ENCODE assay signal across 13 cellular contexts in the genomic region with DNA sequence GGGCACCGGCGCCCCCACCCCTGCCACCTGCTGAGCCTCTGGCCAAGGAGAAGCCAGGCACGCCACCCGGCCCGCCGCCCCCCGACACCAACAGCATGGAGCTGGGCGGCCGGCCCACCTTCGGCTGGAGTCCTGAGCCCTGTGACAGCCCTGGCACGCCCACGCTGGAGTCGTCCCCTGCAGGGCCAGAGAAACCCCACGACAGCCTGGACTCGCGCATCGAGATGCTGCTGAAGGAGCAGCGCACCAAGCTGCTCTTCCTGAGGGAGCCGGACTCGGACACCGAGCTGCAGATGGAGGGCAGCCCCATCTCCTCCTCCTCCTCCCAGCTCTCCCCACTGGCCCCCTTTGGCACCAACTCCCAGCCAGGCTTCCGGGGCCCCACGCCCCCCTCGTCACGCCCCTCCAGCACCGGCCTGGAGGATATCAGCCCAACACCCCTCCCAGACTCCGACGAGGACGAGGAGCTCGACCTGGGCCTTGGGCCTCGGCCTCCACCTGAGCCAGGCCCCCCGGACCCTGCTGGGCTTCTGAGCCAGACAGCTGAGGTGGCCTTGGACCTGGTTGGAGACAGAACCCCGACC. TPM values are rescaled to one million over a fixed set of nuclear protein-coding genes. Genes with fewer than 3 reads are reported as not detected.
DNase-seq lines count a peak whose midpoint lies in the region; ATAC-seq and TF ChIP-seq lines count a peak whose summit lies in the region.
"Had no signal": no experiment of that assay in that cellular context is flagged by ENCODE, and none has a peak within 500 bp of the region (broad histone marks: within the 10 kb centered on the region; RNA-seq: fewer than 3 reads in every experiment).

No MANE protein-coding gene starts in this region.

- no TSS peak for BruUV-seq in PC-9 (replicated peaks; lab: Mats Ljungman, UMichigan)

- peaks cover 43% of the 10 kb centered on the region for H4K20me1 ChIP-seq in PC-9 (ENCODE audit: insufficient read depth)

- H3K9me3 Mint-ChIP-seq in activated T-cell treated with anti-CD3 and anti-CD28 coated beads, Interleukin-2, amount 50 U/mL, for 72 hours = no peaks in the 10 kb centered on the region
- H3K9me3 Mint-ChIP-seq: type B pancreatic cell had no signal

- H3F3A ChIP-seq in PC-9 (ENCODE audit: insufficient read depth, low read depth) = peaks cover 13% of the 10 kb centered on the region; the same call in 1 of the 2 replicates

- peaks cover 67% of the 10 kb centered on the region for H3K4me1 Mint-ChIP-seq in activated T-cell treated with anti-CD3 and anti-CD28 coated beads, Interleukin-2, amount 50 U/mL, for 72 hours (ENCODE audit: low read depth)

- peak overlapping the region; percentile 92 for H3K4me2 ChIP-seq in PC-9
- H3K4me2 ChIP-seq in skeletal muscle satellite cell (ENCODE audit: low read length) = peak overlapping the region; percentile 95

- H2AFZ ChIP-seq in PC-9 = no peak overlapping the region

- CTCF ChIA-PET in PC-9 (lab: Charles Lee) = interaction anchor here (0.7 to 2.3 kb wide), 2 partner anchors 15 to 415 kb away, joined by 10 to 48 read pairs; no protein-coding TSS in a partner anchor

- H3K4me3 ChIP-seq in PC-9 (no peak overlapping the region), fibroblast of the aortic adventitia (ENCODE audit: low read depth, low read length) (peak overlapping the region; percentile 81), skeletal muscle satellite cell (ENCODE audit: low read length) (no peak overlapping the region)

- H3K9me2 ChIP-seq in PC-9 (ENCODE audit: insufficient read depth) = no peaks in the 10 kb centered on the region

- peaks cover 3 to 13% of the 10 kb centered on the region in 2 donors for H3K36me3 Mint-ChIP-seq in activated T-cell treated with anti-CD3 and anti-CD28 coated beads, Interleukin-2, amount 50 U/mL, for 72 hours (ENCODE audit: insufficient read depth in 2 of 2)

- H3K9ac ChIP-seq in skeletal muscle satellite cell (ENCODE audit: low read depth, low read length) = no peak overlapping the region

- intact Hi-C loops in PC-9 (cut with micrococcal nuclease; ENCODE audit: unreplicated experiment) = no loop called here

- H3K9me3 ChIP-seq in PC-9 (ENCODE audit: insufficient read depth, low read depth) = no peaks in the 10 kb centered on the region
- H3K9me3 ChIP-seq in skeletal muscle satellite cell (replicated peaks; ENCODE audit: low read length) = no peaks in the 10 kb centered on the region
- H3K9me3 ChIP-seq: Peyer's patch had no signal

- DNase-seq in activated T-cell treated with anti-CD3 and anti-CD28 coated beads, Interleukin-2, amount 50 U/mL, for 72 hours = no peak
- no peak for DNase-seq in activated T-cell treated with anti-CD3 and anti-CD28 coated beads for 4 hours
- no peak for DNase-seq in PC-9
- DNase-seq in fibroblast of the aortic adventitia (ENCODE audit: low read depth) = no peak
- DNase-seq in stimulated activated CD8-positive, alpha-beta memory T cell treated with anti-CD3 and anti-CD28 coated beads, Interleukin-4, amount 100 ng/mL, for 48 hours = no peak
- DNase-seq in NK-92 (lab: John Stamatoyannopoulos, UW; ENCODE audit: unreplicated experiment) = no peak
- DNase-seq: central memory CD4-positive, alpha-beta T cell; erythroblast; Peyer's patch had no signal

- no peak for ATAC-seq in activated T-cell treated with anti-CD3 and anti-CD28 coated beads, Interleukin-2, amount 50 U/mL, for 72 hours (replicated peaks in 1 of 2)
- no peak for ATAC-seq in HG03108 (IDR thresholded peaks at IDR 0.05; ENCODE audit: unreplicated experiment)

- POLR2A ChIA-PET in PC-9 (lab: Charles Lee; ENCODE audit: unreplicated experiment) = interaction anchor here (0.7 kb wide), 1 partner anchor 29 kb away, joined by 3 read pairs; no protein-coding TSS in a partner anchor

- H3K4me3 Mint-ChIP-seq in activated T-cell treated with anti-CD3 and anti-CD28 coated beads, Interleukin-2, amount 50 U/mL, for 72 hours = peak overlapping the region; percentile 79 to 91

- peaks cover 58% of the 10 kb centered on the region for H3K79me2 ChIP-seq in PC-9 (ENCODE audit: low read depth)

- no peaks in the 10 kb centered on the region for H3K27me3 Mint-ChIP-seq in activated T-cell treated with anti-CD3 and anti-CD28 coated beads, Interleukin-2, amount 50 U/mL, for 72 hours (ENCODE audit: low read depth)
- H3K27me3 Mint-ChIP-seq: type B pancreatic cell had no signal

- TF ChIP-seq CTCF in PC-9 (conservative IDR thresholded peaks at IDR 0.05) (no peak), fibroblast of the aortic adventitia (IDR thresholded peaks at IDR 0.05; ENCODE audit: insufficient read depth, low read length) (no peak)

- H3K4me1 ChIP-seq in PC-9 (replicated peaks; ENCODE audit: insufficient read depth) = peaks cover 27% of the 10 kb centered on the region
- peaks cover 43% of the 10 kb centered on the region for H3K4me1 ChIP-seq in skeletal muscle satellite cell (ENCODE audit: control insufficient read depth, insufficient read depth, low read length)

- H3K27me3 ChIP-seq in PC-9 (ENCODE audit: insufficient read depth, low read depth) = no peaks in the 10 kb centered on the region
- no peaks in the 10 kb centered on the region for H3K27me3 ChIP-seq in skeletal muscle satellite cell (ENCODE audit: control insufficient read depth, insufficient read depth, low read length)
- H3K27me3 ChIP-seq: Peyer's patch had no signal

- no peak overlapping the region for H3K27ac Mint-ChIP-seq in activated T-cell treated with anti-CD3 and anti-CD28 coated beads, Interleukin-2, amount 50 U/mL, for 72 hours

- H3K27ac ChIP-seq in PC-9 = no peak overlapping the region

- H3K36me3 ChIP-seq in PC-9 (ENCODE audit: low read depth) (0 out of 2 replicates have a peak, but pooled peaks cover 4% of the 10 kb centered on the region), skeletal muscle satellite cell (ENCODE audit: insufficient read depth, low read length) (peaks cover 71% of the 10 kb centered on the region)

RNA-seq across cellular contexts. Expression of gene SETD1B, which starts 6.5 kb away (rescaled TPM):
- 10 to 100 TPM; 20.3 to 21.2 TPM for total RNA-seq in activated T-cell treated with anti-CD3 and anti-CD28 coated beads, Interleukin-2, amount 50 U/mL, for 72 hours
- total RNA-seq in PC-9 (2021) = 16.4 and 22.6 TPM in 2 replicates
- total RNA-seq in fibroblast of the aortic adventitia (ENCODE audit: low replicate concordance) = 5.0 and 6.1 TPM in 2 replicates
- 3.7 and 3.8 TPM in 2 replicates for total RNA-seq in skeletal muscle satellite cell (2012; rRNA removed)

RNA-seq across cellular contexts. Expression of gene RHOF, which starts 16.8 kb away (rescaled TPM):
- total RNA-seq in activated T-cell treated with anti-CD3 and anti-CD28 coated beads, Interleukin-2, amount 50 U/mL, for 72 hours = 100 to 1,000 TPM; 154 to 165 TPM
- 132 and 179 TPM in 2 replicates for total RNA-seq in PC-9 (2021)
- 10.9 and 13.1 TPM in 2 replicates for total RNA-seq in fibroblast of the aortic adventitia (ENCODE audit: low replicate concordance)
- 5.6 and 7.2 TPM in 2 replicates for total RNA-seq in skeletal muscle satellite cell (2012; rRNA removed)

RNA-seq across cellular contexts. Expression of gene HPD, which starts 48.3 kb away (rescaled TPM):
- total RNA-seq in activated T-cell treated with anti-CD3 and anti-CD28 coated beads, Interleukin-2, amount 50 U/mL, for 72 hours = not detected
- total RNA-seq in PC-9 (2021) (0.35 and 0.92 TPM in 2 replicates), fibroblast of the aortic adventitia (ENCODE audit: low replicate concordance) (1.1 and 1.8 TPM in 2 replicates)
- total RNA-seq in skeletal muscle satellite cell (2012; rRNA removed) = 0.76 and 2.4 TPM in 2 replicates
- total RNA-seq: Daoy, Peyer's patch had no signal
